Comparison of ENCODE assay signal across 9 cellular contexts in genomic region chr19:18507021-18507726, GRCh38. TPM values are rescaled to one million over a fixed set of nuclear protein-coding genes. Genes with fewer than 3 reads are reported as not detected.
DNase-seq lines count a peak whose midpoint lies in the region; ATAC-seq lines count a peak whose summit lies in the region.
"Had no signal": no experiment of that assay in that cellular context is flagged by ENCODE, and none has a peak within 500 bp of the region (broad histone marks: within the 10 kb centered on the region; RNA-seq: fewer than 3 reads in every experiment).

No MANE protein-coding gene starts in this region.

- DNase-seq in Jurkat, Clone E6-1 (ENCODE audit: low read depth, low spot score): peak; percentile 69
- DNase-seq in activated T-helper 1 cell treated with Interleukin-2 at 50 U/mL for 16 hours (ENCODE audit: low read depth) (peak; percentile 15), head of caudate nucleus (peak in 34 of 42 donors; percentile 41 to 89 (median 66)), glomerular visceral epithelial cell (ENCODE audit: extremely low spot score) (no peak), NCI-H1092 (lab: John Stamatoyannopoulos, UW) (no peak)

- ATAC-seq in HG03571 (IDR thresholded peaks at IDR 0.05; ENCODE audit: unreplicated experiment): no peak
- no peak for ATAC-seq in GM19397 (IDR thresholded peaks at IDR 0.05; ENCODE audit: unreplicated experiment)

- no peak overlapping the region for H3K4me3 ChIP-seq in Jurkat, Clone E6-1 (ENCODE audit: low read length)
- no peak overlapping the region for H3K4me3 ChIP-seq in skin epidermis

- H3K27ac ChIP-seq in skin epidermis: peak overlapping the region in 14 of 21 experiments; percentile 1 to 78 (median 33)
- H3K27ac ChIP-seq: KMS-11 had no signal

- intact Hi-C loops in head of caudate nucleus (cut with DNase I): no loop called here

RNA-seq across cellular contexts. Expression of gene ELL, which starts 14.7 kb away (rescaled TPM):
- polyA plus RNA-seq in Jurkat, Clone E6-1 (2012; ENCODE audit: insufficient read depth, insufficient read length): 8.1 TPM

RNA-seq across cellular contexts. Expression of gene FKBP8, which starts 36.2 kb away (rescaled TPM):
- 204 TPM for polyA plus RNA-seq in Jurkat, Clone E6-1 (2012; ENCODE audit: insufficient read depth, insufficient read length)

RNA-seq across cellular contexts. Expression of gene KXD1, which starts 50.5 kb away (rescaled TPM):
- polyA plus RNA-seq in Jurkat, Clone E6-1 (2012; ENCODE audit: insufficient read depth, insufficient read length): 116 TPM

Comparison
In these comparisons a context has a peak if more than half of its experiments do, and no peak if none do; other contexts are left out.
1. DNase-seq: peak in Jurkat, Clone E6-1 (single experiment), activated T-helper 1 cell treated with Interleukin-2 at 50 U/mL for 16 hours (single experiment) and head of caudate nucleus (34 of 42); none in glomerular visceral epithelial cell (single experiment) and NCI-H1092 (single experiment).